In genomic region chr1:21652101-21652936, GRCh38 we compare ENCODE assay signal across 8 cellular contexts. TPM values are rescaled to one million over a fixed set of nuclear protein-coding genes. Genes with fewer than 3 reads are reported as not detected.
DNase-seq lines count a peak whose midpoint lies in the region; ATAC-seq and TF ChIP-seq lines count a peak whose summit lies in the region.

No MANE protein-coding gene starts in this region.

- POLR2A ChIA-PET in CD8-positive, alpha-beta T cell (lab: Charles Lee), result no interaction called here

- peak overlapping the region; percentile 23 for H3K27ac Mint-ChIP-seq in CD8-positive, alpha-beta T cell

- H3K79me2 ChIP-seq in parathyroid adenoma, result no peaks in the 10 kb centered on the region

- no peaks in the 10 kb centered on the region for H3K36me3 ChIP-seq in CD8-positive, alpha-beta T cell (ENCODE audit: insufficient read depth, low read length)
- no peaks in the 10 kb centered on the region for H3K36me3 ChIP-seq in Peyer's patch
- H3K36me3 ChIP-seq in parathyroid adenoma (ENCODE audit: control insufficient read depth, insufficient read depth, low read length), result no peaks in the 10 kb centered on the region

- no peak for DNase-seq in CD8-positive, alpha-beta T cell
- DNase-seq in Peyer's patch (no peak), epithelial cell of proximal tubule (ENCODE audit: low read depth) (no peak), NCI-H1105 (lab: John Stamatoyannopoulos, UW) (no peak)

- intact Hi-C loops in CD8-positive, alpha-beta T cell (cut with DNase I, micrococcal nuclease), result loop anchor here (10.0 kb wide), 3 partner anchors 288 to 988 kb away; partner anchors contain the start of gene DDOST (in 1 of the 2)

- ATAC-seq in CD8-positive, alpha-beta T cell, result no peak
- no peak for ATAC-seq in HG03045 (IDR thresholded peaks at IDR 0.05; ENCODE audit: unreplicated experiment)
- ATAC-seq in GM21423 (IDR thresholded peaks at IDR 0.05; ENCODE audit: unreplicated experiment), result no peak
- ATAC-seq in HG03565 (IDR thresholded peaks at IDR 0.05; ENCODE audit: unreplicated experiment), result no peak

- no peak for TF ChIP-seq POLR2A in Peyer's patch (IDR thresholded peaks at IDR 0.05)

- no peaks in the 10 kb centered on the region for H3K9me3 ChIP-seq in CD8-positive, alpha-beta T cell (ENCODE audit: low read length)
- H3K9me3 ChIP-seq in Peyer's patch, result no peaks in the 10 kb centered on the region
- no peaks in the 10 kb centered on the region for H3K9me3 ChIP-seq in parathyroid adenoma (ENCODE audit: control insufficient read depth, low read length)

- H3K27me3 Mint-ChIP-seq in CD8-positive, alpha-beta T cell (ENCODE audit: low read depth), result peaks cover 23% of the 10 kb centered on the region

- no peaks in the 10 kb centered on the region for H3K9me3 Mint-ChIP-seq in CD8-positive, alpha-beta T cell

- H2AFZ ChIP-seq in parathyroid adenoma, result no peak overlapping the region

- H3K9ac ChIP-seq in parathyroid adenoma, result no peak overlapping the region

- H3K36me3 Mint-ChIP-seq in CD8-positive, alpha-beta T cell, result no peaks in the 10 kb centered on the region

- CTCF ChIA-PET in CD8-positive, alpha-beta T cell (lab: Charles Lee), result no interaction called here

- H3K27ac ChIP-seq in CD8-positive, alpha-beta T cell (ENCODE audit: low read depth, low read length), result no peak overlapping the region
- H3K27ac ChIP-seq in Peyer's patch, result no peak overlapping the region
- peak overlapping the region; percentile 56 for H3K27ac ChIP-seq in parathyroid adenoma

- H3K4me3 ChIP-seq in CD8-positive, alpha-beta T cell (ENCODE audit: low read depth, low read length), result no peak overlapping the region
- H3K4me3 ChIP-seq in Peyer's patch (peak overlapping the region; percentile 21 to 61 (median 54)), epithelial cell of proximal tubule (ENCODE audit: low read depth, low read length) (peak overlapping the region; percentile 14), parathyroid adenoma (ENCODE audit: low read depth, low read length) (no peak overlapping the region)

- H3K4me2 ChIP-seq in parathyroid adenoma (ENCODE audit: low read length), result no peak overlapping the region

- H3K27me3 ChIP-seq in CD8-positive, alpha-beta T cell (ENCODE audit: insufficient read depth, low read length), result peaks cover 3% of the 10 kb centered on the region
- H3K27me3 ChIP-seq in Peyer's patch, result no peaks in the 10 kb centered on the region
- no peaks in the 10 kb centered on the region for H3K27me3 ChIP-seq in parathyroid adenoma (ENCODE audit: control insufficient read depth, insufficient read depth, low read length)

- H3K4me3 Mint-ChIP-seq in CD8-positive, alpha-beta T cell, result peak overlapping the region; percentile 77

- TF ChIP-seq CTCF in CD8-positive, alpha-beta T cell (IDR thresholded peaks at IDR 0.05), result no peak
- TF ChIP-seq CTCF in Peyer's patch (IDR thresholded peaks at IDR 0.05) (no peak), epithelial cell of proximal tubule (conservative IDR thresholded peaks at IDR 0.05; ENCODE audit: low read depth, low read length) (no peak), parathyroid adenoma (IDR thresholded peaks at IDR 0.05) (no peak)

- H3K4me1 Mint-ChIP-seq in CD8-positive, alpha-beta T cell (ENCODE audit: low read depth), result peaks cover 11% of the 10 kb centered on the region

- H3K4me1 ChIP-seq in CD8-positive, alpha-beta T cell (ENCODE audit: insufficient read depth, low read length), result peaks cover 8% of the 10 kb centered on the region
- H3K4me1 ChIP-seq in Peyer's patch (peaks cover 4 to 15% (median 7%) of the 10 kb centered on the region in 4 donors), parathyroid adenoma (peaks cover 14% of the 10 kb centered on the region)

RNA-seq across cellular contexts. Expression of gene RAP1GAP, which starts 16.8 kb away (rescaled TPM):
- total RNA-seq in CD8-positive, alpha-beta T cell, result under 1 TPM; 0.19 to 0.31 TPM
- total RNA-seq in Peyer's patch (10 to 100 TPM; 32.2 to 65.3 (median 57.0) TPM), epithelial cell of proximal tubule (0.94 and 2.4 TPM in 2 replicates)

Comparison
In these comparisons a context has a peak if more than half of its experiments do, and no peak if none do; other contexts are left out.
1. H3K4me3 ChIP-seq: peak in Peyer's patch (4 of 4) and epithelial cell of proximal tubule (single experiment); none in CD8-positive, alpha-beta T cell (single experiment) and parathyroid adenoma (single experiment).